Comparison of ENCODE assay signal across 8 cellular contexts in genomic region chrX:112841820-112842157, GRCh38. TPM values are rescaled to one million over a fixed set of nuclear protein-coding genes. Genes with fewer than 3 reads are reported as not detected.
DNase-seq lines count a peak whose midpoint lies in the region; ATAC-seq and TF ChIP-seq lines count a peak whose summit lies in the region.

No MANE protein-coding gene starts in this region.

- H3K79me2 ChIP-seq in neural progenitor cell (ENCODE audit: low read depth) = no peaks in the 10 kb centered on the region

- peaks cover 12% of the 10 kb centered on the region; the same call in 1 of the 2 replicates for H3K9me3 ChIP-seq in BLaER1
- no peaks in the 10 kb centered on the region for H3K9me3 ChIP-seq in neural progenitor cell (ENCODE audit: low read depth)

- peak overlapping the region; percentile 74 for H3K4me3 ChIP-seq in BLaER1
- peak overlapping the region; percentile 11 to 85 (median 69) for H3K4me3 ChIP-seq in dorsolateral prefrontal cortex
- H3K4me3 ChIP-seq in neural progenitor cell = peak overlapping the region; percentile 87

- H2AFZ ChIP-seq in neural progenitor cell (replicated peaks) = peak overlapping the region; percentile 69

- H3K27me3 Mint-ChIP-seq in IgD-negative memory B cell (peaks cover 3% of the 10 kb centered on the region), neural progenitor cell (ENCODE audit: insufficient read depth, low read depth) (peaks cover 4% of the 10 kb centered on the region)

- H3K9ac ChIP-seq in BLaER1 (no peak overlapping the region), neural progenitor cell (no peak overlapping the region)

- intact Hi-C loops in dorsolateral prefrontal cortex (cut with DNase I) = no loop called here

- H3K9me3 Mint-ChIP-seq in IgD-negative memory B cell (no peaks in the 10 kb centered on the region), neural progenitor cell (peaks cover 5% of the 10 kb centered on the region)

- TF ChIP-seq CTCF in dorsolateral prefrontal cortex (IDR thresholded peaks at IDR 0.05 in 54 of 56, conservative IDR thresholded peaks at IDR 0.05 in 2 of 56; ENCODE audit: low read depth in 1 of 56, partially characterized antibody in 56 of 56) = no peak
- TF ChIP-seq CTCF in neural progenitor cell (IDR thresholded peaks at IDR 0.05) = no peak

- ATAC-seq in GM19324 (IDR thresholded peaks at IDR 0.05; ENCODE audit: low FRiP score, unreplicated experiment) (no peak), GM19463 (IDR thresholded peaks at IDR 0.05; ENCODE audit: unreplicated experiment) (no peak)

- DNase-seq in dorsolateral prefrontal cortex (no peak), neural progenitor cell (ENCODE audit: low spot score) (no peak), Ammon's horn (ENCODE audit: low spot score) (no peak)
- DNase-seq in stimulated activated CD4-positive, alpha-beta T cell treated with anti-CD3 and anti-CD28 coated beads, Interleukin-1b, Interleukin-23, amount 100 ng/mL, for 48 hours = no peak

- no peak overlapping the region; the same call in 1 of the 2 replicates for H3K27ac ChIP-seq in BLaER1
- peak overlapping the region in 53 of 59 donors; percentile 19 to 93 (median 76) for H3K27ac ChIP-seq in dorsolateral prefrontal cortex
- no peak overlapping the region for H3K27ac ChIP-seq in neural progenitor cell

- H3K4me1 ChIP-seq in BLaER1 (peaks cover 25% of the 10 kb centered on the region; the same call in 1 of the 2 replicates), neural progenitor cell (peaks cover 53% of the 10 kb centered on the region)

- H3K27me3 ChIP-seq in BLaER1 = peaks cover 78% of the 10 kb centered on the region
- peaks cover 0 to 82% (median 34%) of the 10 kb centered on the region in 45 donors for H3K27me3 ChIP-seq in dorsolateral prefrontal cortex
- peaks cover 30% of the 10 kb centered on the region for H3K27me3 ChIP-seq in neural progenitor cell

- H3K36me3 Mint-ChIP-seq in IgD-negative memory B cell = no peaks in the 10 kb centered on the region
- H3K36me3 Mint-ChIP-seq in neural progenitor cell = peaks cover 3% of the 10 kb centered on the region

- H3K4me2 ChIP-seq in BLaER1 (peak overlapping the region; percentile 57), neural progenitor cell (peak overlapping the region; percentile 78)

- H4K20me1 ChIP-seq in BLaER1 (no peaks in the 10 kb centered on the region), neural progenitor cell (ENCODE audit: low read depth) (peaks cover 15% of the 10 kb centered on the region)

- H3K36me3 ChIP-seq in BLaER1 (no peaks in the 10 kb centered on the region), neural progenitor cell (no peaks in the 10 kb centered on the region)

- peaks cover 4 to 8% (median 7%) of the 10 kb centered on the region in 3 donors for H3K4me1 Mint-ChIP-seq in IgD-negative memory B cell
- H3K4me1 Mint-ChIP-seq in neural progenitor cell = peaks cover 68% of the 10 kb centered on the region

- H3K4me3 Mint-ChIP-seq in IgD-negative memory B cell (peak overlapping the region; percentile 72 to 91 (median 83)), neural progenitor cell (peak overlapping the region; percentile 76)

- H3K27ac Mint-ChIP-seq in IgD-negative memory B cell = peak overlapping the region in 2 of 3 donors; percentile 52 to 76
- H3K27ac Mint-ChIP-seq in neural progenitor cell = peak overlapping the region; percentile 42

- peaks cover 33% of the 10 kb centered on the region for H3F3A ChIP-seq in neural progenitor cell (ENCODE audit: low read depth)

RNA-seq across cellular contexts. Expression of gene AMOT, which starts 1.2 kb away (rescaled TPM):
- polyA plus RNA-seq in IgD-negative memory B cell = 3.3 TPM
- total RNA-seq in dorsolateral prefrontal cortex (100 to 1,000 TPM in 12 of 120 experiments, 10 to 100 TPM in 108; 41.2 to 186 (median 76.8) TPM), neural progenitor cell (ENCODE audit: low replicate concordance) (3.8 and 7.5 TPM in 2 replicates)

Comparison
In these comparisons a context has a peak if more than half of its experiments do, and no peak if none do; other contexts are left out.
1. H3K27ac ChIP-seq: peak in dorsolateral prefrontal cortex (53 of 59); none in BLaER1 (single experiment) and neural progenitor cell (single experiment).
2. Peak in every context shown above with its lines, with median percentiles within 50 percentile points of each other: H3K4me3 ChIP-seq.